ENCODE assay signal across 3 cellular contexts in the genomic region with DNA sequence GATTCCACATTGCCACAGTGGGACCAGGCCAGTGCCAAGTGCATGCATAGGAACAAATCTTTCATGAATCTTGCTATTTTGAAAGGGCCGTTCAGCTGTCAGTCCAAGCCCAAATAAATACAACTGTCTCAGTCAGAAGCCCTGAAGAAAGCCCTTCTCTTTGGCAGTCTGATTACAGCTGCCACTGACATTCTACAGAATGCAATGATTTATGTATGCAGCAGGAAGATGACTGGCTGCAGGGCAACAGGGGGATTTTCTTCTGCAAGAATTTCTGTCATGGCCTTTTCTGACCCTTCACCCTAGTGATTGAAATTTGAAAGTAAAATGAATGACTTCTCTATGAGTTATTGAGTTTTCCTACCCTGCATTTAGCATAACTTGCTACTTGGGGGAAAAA.
TF ChIP-seq lines count a peak whose summit lies in the region.

No MANE protein-coding gene starts in this region.

TF ChIP-seq in A549, 52 proteins besides CTCF, POLR2A, EP300 and RAD21:
- TF ChIP-seq USF2 (IDR thresholded peaks at IDR 0.05): no peak
- TF ChIP-seq HDAC2 (IDR thresholded peaks at IDR 0.05): no peak
- TF ChIP-seq, protein P1, sequence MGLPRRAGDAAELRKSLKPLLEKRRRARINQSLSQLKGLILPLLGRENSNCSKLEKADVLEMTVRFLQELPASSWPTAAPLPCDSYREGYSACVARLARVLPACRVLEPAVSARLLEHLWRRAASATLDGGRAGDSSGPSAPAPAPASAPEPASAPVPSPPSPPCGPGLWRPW (IDR thresholded peaks at IDR 0.05): no peak
- TF ChIP-seq FOSB (CRISPR knock-in tag; IDR thresholded peaks at IDR 0.05): no peak
- TF ChIP-seq HEYL (CRISPR knock-in tag; IDR thresholded peaks at IDR 0.05): no peak
- no peak for TF ChIP-seq TFCP2L1 (CRISPR knock-in tag; IDR thresholded peaks at IDR 0.05)
- TF ChIP-seq BHLHE40 (IDR thresholded peaks at IDR 0.05; ENCODE audit: low read depth, low read length): no peak
- no peak for TF ChIP-seq CBX8 (IDR thresholded peaks at IDR 0.05)
- no peak for TF ChIP-seq RNF2 (IDR thresholded peaks at IDR 0.05; ENCODE audit: borderline replicate concordance, low read depth)
- TF ChIP-seq ESRRA (IDR thresholded peaks at IDR 0.05; ENCODE audit: borderline replicate concordance, low read length): no peak
- TF ChIP-seq, protein P2, sequence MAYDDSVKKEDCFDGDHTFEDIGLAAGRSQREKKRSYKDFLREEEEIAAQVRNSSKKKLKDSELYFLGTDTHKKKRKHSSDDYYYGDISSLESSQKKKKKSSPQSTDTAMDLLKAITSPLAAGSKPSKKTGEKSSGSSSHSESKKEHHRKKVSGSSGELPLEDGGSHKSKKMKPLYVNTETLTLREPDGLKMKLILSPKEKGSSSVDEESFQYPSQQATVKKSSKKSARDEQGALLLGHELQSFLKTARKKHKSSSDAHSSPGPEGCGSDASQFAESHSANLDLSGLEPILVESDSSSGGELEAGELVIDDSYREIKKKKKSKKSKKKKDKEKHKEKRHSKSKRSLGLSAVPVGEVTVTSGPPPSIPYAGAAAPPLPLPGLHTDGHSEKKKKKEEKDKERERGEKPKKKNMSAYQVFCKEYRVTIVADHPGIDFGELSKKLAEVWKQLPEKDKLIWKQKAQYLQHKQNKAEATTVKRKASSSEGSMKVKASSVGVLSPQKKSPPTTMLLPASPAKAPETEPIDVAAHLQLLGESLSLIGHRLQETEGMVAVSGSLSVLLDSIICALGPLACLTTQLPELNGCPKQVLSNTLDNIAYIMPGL (CRISPR knock-in tag; IDR thresholded peaks at IDR 0.05; ENCODE audit: borderline replicate concordance): no peak
- TF ChIP-seq SMC3 (IDR thresholded peaks at IDR 0.05): no peak
- no peak for TF ChIP-seq EHF (CRISPR knock-in tag; IDR thresholded peaks at IDR 0.05)
- TF ChIP-seq PHF8 (IDR thresholded peaks at IDR 0.05; ENCODE audit: borderline replicate concordance, low read depth): no peak
- TF ChIP-seq JUN (IDR thresholded peaks at IDR 0.05): no peak
- TF ChIP-seq HOXB13 (CRISPR knock-in tag; IDR thresholded peaks at IDR 0.05; ENCODE audit: low read depth): no peak
TF ChIP-seq in A549: peak in this region for 0.

TF ChIP-seq in endothelial cell of umbilical vein, 7 proteins besides CTCF, POLR2A, EP300 and RAD21 (continued from another document):
- TF ChIP-seq EZH2 (IDR thresholded peaks at IDR 0.05; ENCODE audit: borderline replicate concordance, low read depth, low read length, severe bottlenecking) (no peak), GATA2 (IDR thresholded peaks at IDR 0.05; ENCODE audit: insufficient read depth, insufficient read length, low read depth, low read length) (no peak), POLR2AphosphoS5 (IDR thresholded peaks at IDR 0.05; ENCODE audit: insufficient read depth, low read depth, low read length) (no peak), JUN (IDR thresholded peaks at IDR 0.05; ENCODE audit: borderline replicate concordance, insufficient read depth, insufficient read length, low read depth) (no peak)

TF ChIP-seq in neural cell, 6 proteins besides CTCF, POLR2A, EP300 and RAD21 (continued from another document):
- no peak for TF ChIP-seq REST (IDR thresholded peaks at IDR 0.05; ENCODE audit: borderline replicate concordance)
TF ChIP-seq in neural cell: peak in this region for 1.
